Comparison of ENCODE assay signal across 20 cellular contexts in the genomic region with DNA sequence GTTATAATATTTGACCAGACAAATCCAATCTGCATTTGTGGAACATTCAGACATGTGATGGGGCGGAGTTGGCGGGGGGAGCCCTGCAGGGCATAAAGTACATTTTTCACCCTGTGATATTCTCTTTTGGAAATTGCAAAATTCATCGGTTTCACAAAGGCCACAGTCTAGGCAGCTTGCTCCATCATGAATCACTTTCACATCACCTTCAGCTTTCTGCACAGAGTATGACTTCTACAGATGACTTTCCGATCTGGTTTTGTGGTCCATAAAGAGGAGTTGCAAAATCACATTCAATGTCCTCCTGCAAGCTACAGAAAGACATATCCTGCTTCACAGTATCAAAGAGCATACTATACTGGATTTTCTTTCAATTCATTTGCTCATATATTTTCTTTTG. TPM values are rescaled to one million over a fixed set of nuclear protein-coding genes. Genes with fewer than 3 reads are reported as not detected.
DNase-seq lines count a peak whose midpoint lies in the region; ATAC-seq and TF ChIP-seq lines count a peak whose summit lies in the region.
"Had no signal": no experiment of that assay in that cellular context is flagged by ENCODE, and none has a peak within 500 bp of the region (broad histone marks: within the 10 kb centered on the region; RNA-seq: fewer than 3 reads in every experiment).

No MANE protein-coding gene starts in this region.

- no peak for TF ChIP-seq CTCF in CD14-positive monocyte (IDR thresholded peaks at IDR 0.05)
- TF ChIP-seq CTCF in mesothelial cell of epicardium (IDR thresholded peaks at IDR 0.05; ENCODE audit: unreplicated experiment) = no peak

- peaks cover 0 to 4% (median 2%) of the 10 kb centered on the region in 3 donors for H3K27me3 Mint-ChIP-seq in CD14-positive monocyte (ENCODE audit: low read depth in 3 of 3)
- peaks cover 5% of the 10 kb centered on the region for H3K27me3 Mint-ChIP-seq in mesothelial cell of epicardium (ENCODE audit: low read depth)

- intact Hi-C loops in CD14-positive monocyte (cut with micrococcal nuclease) = loop anchor here (10.0 kb wide), 1 partner anchor 48 kb away; a partner anchor contains a TSS
- intact Hi-C loops in posterior cingulate gyrus (cut with DNase I) = no loop called here

- H3K4me1 Mint-ChIP-seq in CD14-positive monocyte = peaks cover 33% of the 10 kb centered on the region
- H3K4me1 Mint-ChIP-seq in mesothelial cell of epicardium = no peaks in the 10 kb centered on the region

- H3K4me3 Mint-ChIP-seq in CD14-positive monocyte (peak overlapping the region in 1 of 2 donors; percentile 30), mesothelial cell of epicardium (no peak overlapping the region)
- H3K4me3 Mint-ChIP-seq: stimulated activated naive CD8-positive, alpha-beta T cell treated with anti-CD3 and anti-CD28 coated beads, Interleukin-15, Interleukin-2, amounts not matched to agents 100 ng/mL and 50 ng/mL, for 24 hours; WTC11 had no signal

- peak overlapping the region in 6 of 7 donors; percentile 2 to 63 (median 34) for H3K27ac Mint-ChIP-seq in CD14-positive monocyte
- H3K27ac Mint-ChIP-seq in mesothelial cell of epicardium = no peak overlapping the region
- H3K27ac Mint-ChIP-seq: stimulated activated naive CD8-positive, alpha-beta T cell treated with anti-CD3 and anti-CD28 coated beads, Interleukin-15, Interleukin-2, amounts not matched to agents 100 ng/mL and 50 ng/mL, for 24 hours; WTC11 had no signal

- H3K36me3 Mint-ChIP-seq in CD14-positive monocyte (peaks cover 3 to 4% of the 10 kb centered on the region in 2 donors), mesothelial cell of epicardium (no peaks in the 10 kb centered on the region)
- H3K36me3 Mint-ChIP-seq: WTC11 had no signal

- peaks cover 0 to 6% (median 0%) of the 10 kb centered on the region in 7 donors for H3K9me3 Mint-ChIP-seq in CD14-positive monocyte
- H3K9me3 Mint-ChIP-seq in mesothelial cell of epicardium = peaks cover 5% of the 10 kb centered on the region
- H3K9me3 Mint-ChIP-seq: stimulated activated naive CD8-positive, alpha-beta T cell treated with anti-CD3 and anti-CD28 coated beads, Interleukin-15, Interleukin-2, amounts not matched to agents 100 ng/mL and 50 ng/mL, for 24 hours had no signal

- peak; percentile 74 for ATAC-seq in GM21360 (IDR thresholded peaks at IDR 0.05; ENCODE audit: unreplicated experiment)
- ATAC-seq in HG03442 (IDR thresholded peaks at IDR 0.05; ENCODE audit: unreplicated experiment) = peak; percentile 65
- ATAC-seq: gastroesophageal sphincter, psoas muscle, WTC11 had no signal

- peak; percentile 49 for DNase-seq in CD14-positive monocyte (ENCODE audit: low spot score)
- peak; percentile 80 for DNase-seq in SKM-1 (lab: John Stamatoyannopoulos, UW; ENCODE audit: unreplicated experiment)
- DNase-seq in HPDE6-E6E7 (ENCODE audit: extremely low spot score) = no peak
- no peak for DNase-seq in mesothelial cell of epicardium (ENCODE audit: low spot score in 2 of 2, unreplicated experiment in 2 of 2)
- DNase-seq in posterior cingulate gyrus = no peak
- DNase-seq in COLO829 (ENCODE audit: low spot score) = no peak
- DNase-seq: activated naive CD4-positive, alpha-beta T cell; cortex of kidney; left ventricle myocardium inferior; NCI-H2029; NCI-H524 treated with DMSO at 0.1 percent for 48 hours; psoas muscle; spleen; T-helper 1 cell had no signal

RNA-seq across cellular contexts. Expression of a gene that starts 51.3 kb away (rescaled TPM):
- polyA plus RNA-seq in CD14-positive monocyte = 10 to 100 TPM; 24.6 to 45.4 TPM
- total RNA-seq in mesothelial cell of epicardium = 0.20 to 0.22 TPM in 2 of 3 replicates, not detected in the other
- total RNA-seq: HT-29 had no signal

Comparison
In these comparisons a context has a peak if more than half of its experiments do, and no peak if none do; other contexts are left out.
1. DNase-seq: peak in CD14-positive monocyte (single experiment) and SKM-1 (single experiment); none in HPDE6-E6E7 (single experiment), mesothelial cell of epicardium (0 of 2), posterior cingulate gyrus (0 of 10) and COLO829 (single experiment).